Comparison of ENCODE assay signal across 15 cellular contexts in genomic region chr12:104738841-104739642, GRCh38.
DNase-seq lines count a peak whose midpoint lies in the region; ATAC-seq and TF ChIP-seq lines count a peak whose summit lies in the region.
"Had no signal": no experiment of that assay in that cellular context is flagged by ENCODE, and none has a peak within 500 bp of the region (broad histone marks: within the 10 kb centered on the region; RNA-seq: fewer than 3 reads in every experiment).

No MANE protein-coding gene starts in this region.

- H3K36me3 ChIP-seq in breast epithelium = no peaks in the 10 kb centered on the region
- H3K36me3 ChIP-seq in thyroid gland = no peaks in the 10 kb centered on the region

- H3K36me3 Mint-ChIP-seq in MCF 10A (ENCODE audit: insufficient read depth, unreplicated experiment) = no peaks in the 10 kb centered on the region
- peaks cover 10% of the 10 kb centered on the region for H3K36me3 Mint-ChIP-seq in activated naive CD8-positive, alpha-beta T cell

- H3K9me3 Mint-ChIP-seq in MCF 10A (ENCODE audit: unreplicated experiment) = no peaks in the 10 kb centered on the region
- H3K9me3 Mint-ChIP-seq in activated naive CD8-positive, alpha-beta T cell (ENCODE audit: low read depth) = peaks cover 3% of the 10 kb centered on the region

- no peak overlapping the region for H3K4me3 ChIP-seq in breast epithelium
- no peak overlapping the region for H3K4me3 ChIP-seq in thyroid gland (replicated peaks in 1 of 3)
- H3K4me3 ChIP-seq: hepatocyte, psoas muscle had no signal

- H3K27me3 ChIP-seq in breast epithelium (no peaks in the 10 kb centered on the region), thyroid gland (no peaks in the 10 kb centered on the region)
- H3K27me3 ChIP-seq: hepatocyte had no signal

- no peak for TF ChIP-seq CTCF in MCF 10A (IDR thresholded peaks at IDR 0.05; ENCODE audit: unreplicated experiment)
- no peak for TF ChIP-seq CTCF in breast epithelium (IDR thresholded peaks at IDR 0.05)
- peak in 3 of 6 experiments; percentile 6 to 24 (median 8) for TF ChIP-seq CTCF in thyroid gland (IDR thresholded peaks at IDR 0.05)

- BruUV-seq in MCF 10A (replicated peaks; lab: Mats Ljungman, UMichigan) = no TSS peak

- H3K4me1 Mint-ChIP-seq in MCF 10A (ENCODE audit: insufficient read depth, unreplicated experiment) = peaks cover 6% of the 10 kb centered on the region
- H3K4me1 Mint-ChIP-seq in activated naive CD8-positive, alpha-beta T cell (ENCODE audit: low read depth) = peaks cover 62% of the 10 kb centered on the region

- no peak overlapping the region for H3K4me3 Mint-ChIP-seq in MCF 10A (ENCODE audit: unreplicated experiment)
- H3K4me3 Mint-ChIP-seq in activated naive CD8-positive, alpha-beta T cell = no peak overlapping the region

- no peaks in the 10 kb centered on the region for H3K27me3 Mint-ChIP-seq in MCF 10A (ENCODE audit: insufficient read depth, unreplicated experiment)
- H3K27me3 Mint-ChIP-seq in activated naive CD8-positive, alpha-beta T cell = no peaks in the 10 kb centered on the region

- H3K27ac Mint-ChIP-seq in MCF 10A (ENCODE audit: low read depth, unreplicated experiment) = peak overlapping the region; percentile 21
- peak overlapping the region; percentile 17 for H3K27ac Mint-ChIP-seq in activated naive CD8-positive, alpha-beta T cell

- no peak for DNase-seq in MCF 10A (ENCODE audit: unreplicated experiment)
- DNase-seq in breast epithelium (ENCODE audit: low spot score in 2 of 2) = no peak
- DNase-seq in kidney tubule cell (ENCODE audit: low spot score) = peak; percentile 9
- DNase-seq in thyroid gland = peak; percentile 66 to 75
- no peak for DNase-seq in NCI-H1105 (lab: John Stamatoyannopoulos, UW)
- DNase-seq in ecto neural progenitor cell (ENCODE audit: low spot score) = no peak
- DNase-seq: erythroblast; NCI-H1436; psoas muscle; stimulated activated CD4-positive, alpha-beta T cell treated with anti-CD3 and anti-CD28 coated beads, Interleukin-2, amount 100 ng/mL, for 48 hours; stimulated activated naive CD4-positive, alpha-beta T cell had no signal

- POLR2A ChIA-PET in MCF 10A (lab: Yijun Ruan, JAX) = no interaction called here

- H3K4me1 ChIP-seq in breast epithelium (no peaks in the 10 kb centered on the region), thyroid gland (peaks cover 49 to 56% of the 10 kb centered on the region in 2 donors)
- H3K4me1 ChIP-seq: psoas muscle had no signal

- WGBS in thyroid gland, 2 donors = 77 to 84% methylated on average over 13 to 14 of the region's 14 CpGs

- no peak for TF ChIP-seq POLR2A in breast epithelium (IDR thresholded peaks at IDR 0.05)
- no peak for TF ChIP-seq POLR2A in thyroid gland (IDR thresholded peaks at IDR 0.05)

- CTCF ChIA-PET in MCF 10A (lab: Yijun Ruan, JAX) = no interaction called here

- no peak for ATAC-seq in HG02938 (IDR thresholded peaks at IDR 0.05; ENCODE audit: unreplicated experiment)
- ATAC-seq: HCT116, psoas muscle had no signal

- H3K9me3 ChIP-seq in breast epithelium (no peaks in the 10 kb centered on the region), thyroid gland (no peaks in the 10 kb centered on the region)
- H3K9me3 ChIP-seq: psoas muscle had no signal

- intact Hi-C loops in MCF 10A (cut with micrococcal nuclease) = no loop called here
- intact Hi-C loops in breast epithelium (cut with DNase I; ENCODE audit: low total_unique reads) = no loop called here
- intact Hi-C loops in thyroid gland (cut with DNase I) = no loop called here

- no peak overlapping the region for H3K27ac ChIP-seq in breast epithelium
- H3K27ac ChIP-seq in thyroid gland = peak overlapping the region; percentile 55 to 87 (median 85)
- H3K27ac ChIP-seq: hepatocyte, psoas muscle had no signal

Comparison
In these comparisons a context has a peak if more than half of its experiments do, and no peak if none do; other contexts are left out.
1. DNase-seq: peak in kidney tubule cell (single experiment) and thyroid gland (2 of 2); none in MCF 10A (single experiment), breast epithelium (0 of 2), NCI-H1105 (single experiment) and ecto neural progenitor cell (single experiment).
2. H3K27ac ChIP-seq: peak in thyroid gland (3 of 3); none in breast epithelium (0 of 2).